ENCODE assay signal across 8 cellular contexts in genomic region chr14:34018564-34019244, GRCh38.
DNase-seq lines count a peak whose midpoint lies in the region; ATAC-seq and TF ChIP-seq lines count a peak whose summit lies in the region.

No MANE protein-coding gene starts in this region.

- no peaks in the 10 kb centered on the region for H3F3A ChIP-seq in neural cell (ENCODE audit: insufficient read depth, low read length, poor library complexity, severe bottlenecking)

- H3K27me3 ChIP-seq in neural cell (ENCODE audit: insufficient read depth, low read depth, low read length) (no peaks in the 10 kb centered on the region), foreskin keratinocyte (peaks cover 3% of the 10 kb centered on the region)

- H3K4me3 Mint-ChIP-seq in activated naive CD8-positive, alpha-beta T cell treated with anti-CD3 and anti-CD28 coated beads, Interleukin-2, amount 10 ng/mL, durations not matched to agents 7 days and 5 days = peak overlapping the region; percentile 79

- no peak overlapping the region for H3K4me2 ChIP-seq in neural cell (ENCODE audit: low read length)

- H3K27ac ChIP-seq in neural cell (ENCODE audit: low read length) = no peak overlapping the region
- H3K27ac ChIP-seq in foreskin keratinocyte = no peak overlapping the region

- peaks cover 3% of the 10 kb centered on the region for H3K4me1 ChIP-seq in foreskin keratinocyte

- peaks cover 4% of the 10 kb centered on the region for H3K36me3 Mint-ChIP-seq in activated naive CD8-positive, alpha-beta T cell treated with anti-CD3 and anti-CD28 coated beads, Interleukin-2, amount 10 ng/mL, durations not matched to agents 7 days and 5 days

- no peak overlapping the region for H2AFZ ChIP-seq in neural cell (ENCODE audit: low read depth, low read length)

- no peak for DNase-seq in activated naive CD8-positive, alpha-beta T cell treated with anti-CD3 and anti-CD28 coated beads, Interleukin-2, amount 10 ng/mL, durations not matched to agents 7 days and 5 days
- DNase-seq in epidermal melanocyte (ENCODE audit: insufficient read length, low spot score) (no peak), foreskin keratinocyte (no peak), SW 1271 (lab: John Stamatoyannopoulos, UW) (no peak), NCI-H2081 (lab: John Stamatoyannopoulos, UW) (no peak)

- POLR2A ChIA-PET in activated naive CD8-positive, alpha-beta T cell treated with anti-CD3 and anti-CD28 coated beads, Interleukin-2, amount 10 ng/mL, durations not matched to agents 7 days and 5 days (lab: Charles Lee) = interaction anchor here (0.6 to 1.8 kb wide), 8 partner anchors 15 to 156 kb away, joined by 3 to 12 read pairs (median 4); no protein-coding TSS in a partner anchor

- peaks cover 7% of the 10 kb centered on the region for H3K27me3 Mint-ChIP-seq in activated naive CD8-positive, alpha-beta T cell treated with anti-CD3 and anti-CD28 coated beads, Interleukin-2, amount 10 ng/mL, durations not matched to agents 7 days and 5 days

- ATAC-seq in HG03280 (IDR thresholded peaks at IDR 0.05; ENCODE audit: unreplicated experiment) (peak; percentile 44), foreskin keratinocyte (no peak)
- peak; percentile 62 for ATAC-seq in activated naive CD8-positive, alpha-beta T cell treated with anti-CD3 and anti-CD28 coated beads, Interleukin-2, amount 10 ng/mL, durations not matched to agents 7 days and 5 days (ENCODE audit: low read depth)

- no peaks in the 10 kb centered on the region for H3K9me3 Mint-ChIP-seq in activated naive CD8-positive, alpha-beta T cell treated with anti-CD3 and anti-CD28 coated beads, Interleukin-2, amount 10 ng/mL, durations not matched to agents 7 days and 5 days

- H3K9me3 ChIP-seq in neural cell (ENCODE audit: low read length) = no peaks in the 10 kb centered on the region

- H3K4me3 ChIP-seq in neural cell (ENCODE audit: low read length) = peak overlapping the region; percentile 26

- peaks cover 31% of the 10 kb centered on the region for H3K4me1 Mint-ChIP-seq in activated naive CD8-positive, alpha-beta T cell treated with anti-CD3 and anti-CD28 coated beads, Interleukin-2, amount 10 ng/mL, durations not matched to agents 7 days and 5 days

- no peak for TF ChIP-seq EP300 in neural cell (conservative IDR thresholded peaks at IDR 0.05; ENCODE audit: poor library complexity, severe bottlenecking)

- H3K9me2 ChIP-seq in neural cell (ENCODE audit: insufficient read depth, low read length) = no peaks in the 10 kb centered on the region

- no peak for TF ChIP-seq RAD21 in neural cell (conservative IDR thresholded peaks at IDR 0.05)

- H3K9ac ChIP-seq in neural cell (ENCODE audit: low read length) = no peak overlapping the region

- TF ChIP-seq POLR2A in GM19193 (IDR thresholded peaks at IDR 0.05; ENCODE audit: extremely low read depth, insufficient read depth, insufficient read length) = peak; percentile 23

- TF ChIP-seq CTCF in neural cell (IDR thresholded peaks at IDR 0.05; ENCODE audit: poor library complexity, severe bottlenecking) (no peak), foreskin keratinocyte (conservative IDR thresholded peaks at IDR 0.05) (no peak)

- peak overlapping the region; percentile 93 for H3K27ac Mint-ChIP-seq in activated naive CD8-positive, alpha-beta T cell treated with anti-CD3 and anti-CD28 coated beads, Interleukin-2, amount 10 ng/mL, durations not matched to agents 7 days and 5 days

- no peaks in the 10 kb centered on the region for H3K36me3 ChIP-seq in neural cell (ENCODE audit: insufficient read depth, low read length)

- H4K20me1 ChIP-seq in neural cell (ENCODE audit: insufficient read depth) = no peaks in the 10 kb centered on the region

- H3K79me2 ChIP-seq in neural cell (replicated peaks; ENCODE audit: insufficient read depth, low read length) = no peaks in the 10 kb centered on the region

TF ChIP-seq in neural cell, 6 proteins besides CTCF, POLR2A, EP300 and RAD21:
- TF ChIP-seq POLR2AphosphoS5 (IDR thresholded peaks at IDR 0.05) = no peak
- TF ChIP-seq MXI1 (conservative IDR thresholded peaks at IDR 0.05; ENCODE audit: poor library complexity, severe bottlenecking) = no peak
- no peak for TF ChIP-seq EZH2 (IDR thresholded peaks at IDR 0.05; ENCODE audit: borderline replicate concordance, insufficient read depth, low read length, poor library complexity, severe bottlenecking)
- TF ChIP-seq SMC3 (conservative IDR thresholded peaks at IDR 0.05; ENCODE audit: poor library complexity) = no peak
- no peak for TF ChIP-seq TAF1 (IDR thresholded peaks at IDR 0.05; ENCODE audit: low read depth)
- no peak for TF ChIP-seq REST (IDR thresholded peaks at IDR 0.05; ENCODE audit: borderline replicate concordance)
TF ChIP-seq in neural cell: peak in this region for 0.
